14 cellular contexts compared by ENCODE assay signal in the genomic region with DNA sequence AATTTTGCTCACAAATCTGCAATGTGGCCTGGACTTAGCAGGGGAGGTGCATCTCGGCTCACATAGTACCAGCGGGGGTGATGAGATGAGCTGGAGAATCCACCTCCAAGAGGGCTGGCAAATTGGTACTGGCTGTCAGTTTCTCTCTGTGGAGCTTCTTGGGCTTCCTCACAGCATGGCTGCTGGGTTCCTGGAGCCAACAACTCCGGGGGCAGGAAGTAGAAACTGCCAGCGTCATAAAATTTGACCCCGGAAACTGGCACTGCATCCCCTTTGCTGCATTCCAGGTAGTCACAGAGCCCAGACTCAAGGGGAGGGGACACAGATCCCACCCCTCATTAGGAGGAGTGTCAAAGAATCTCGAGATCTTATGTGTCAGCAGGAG. TPM values are rescaled to one million over a fixed set of nuclear protein-coding genes. Genes with fewer than 3 reads are reported as not detected.
DNase-seq lines count a peak whose midpoint lies in the region; ATAC-seq and TF ChIP-seq lines count a peak whose summit lies in the region.
"Had no signal": no experiment of that assay in that cellular context is flagged by ENCODE, and none has a peak within 500 bp of the region (broad histone marks: within the 10 kb centered on the region; RNA-seq: fewer than 3 reads in every experiment).

No MANE protein-coding gene starts in this region.

- no peaks in the 10 kb centered on the region for H3K36me3 ChIP-seq in CD4-positive, alpha-beta memory T cell (ENCODE audit: insufficient read depth, low read length)
- H3K36me3 ChIP-seq in KMS-11 (ENCODE audit: insufficient read depth): no peaks in the 10 kb centered on the region
- H3K36me3 ChIP-seq in colonic mucosa: no peaks in the 10 kb centered on the region
- no peaks in the 10 kb centered on the region for H3K36me3 ChIP-seq in neutrophil
- no peaks in the 10 kb centered on the region for H3K36me3 ChIP-seq in BE2C
- no peaks in the 10 kb centered on the region for H3K36me3 ChIP-seq in H7 (replicated peaks; ENCODE audit: control insufficient read depth, insufficient read depth, low read length)
- H3K36me3 ChIP-seq: right atrium auricular region, suprapubic skin had no signal

- POLR2A ChIA-PET in CD4-positive, alpha-beta memory T cell (lab: Charles Lee; ENCODE audit: partially characterized antibody): interaction anchor here (1.2 to 50.6 kb wide), 7 partner anchors 11 to 288 kb away, joined by 3 to 1713 read pairs (median 9); partner anchors contain the start of gene TNFRSF1B

- no peaks in the 10 kb centered on the region for H3K27me3 Mint-ChIP-seq in CD4-positive, alpha-beta memory T cell

- no peak overlapping the region for H3K9ac ChIP-seq in KMS-11
- H3K9ac ChIP-seq in colonic mucosa (ENCODE audit: low read depth in 2 of 2, low read length in 2 of 2): no peak overlapping the region

- peak overlapping the region; percentile 92 to 99 (median 97) for H3K27ac Mint-ChIP-seq in CD4-positive, alpha-beta memory T cell

- no peaks in the 10 kb centered on the region for H3K36me3 Mint-ChIP-seq in CD4-positive, alpha-beta memory T cell

- ATAC-seq in HG03521 (IDR thresholded peaks at IDR 0.05; ENCODE audit: unreplicated experiment) (no peak), GM18861 (IDR thresholded peaks at IDR 0.05; ENCODE audit: unreplicated experiment) (no peak)

- H3K27me3 ChIP-seq in CD4-positive, alpha-beta memory T cell (ENCODE audit: insufficient read depth, low read length): no peaks in the 10 kb centered on the region
- H3K27me3 ChIP-seq in KMS-11 (ENCODE audit: insufficient read depth, low read depth) (no peaks in the 10 kb centered on the region), colonic mucosa (no peaks in the 10 kb centered on the region), neutrophil (no peaks in the 10 kb centered on the region), BE2C (no peaks in the 10 kb centered on the region), H7 (ENCODE audit: control insufficient read depth, insufficient read depth, low read length) (no peaks in the 10 kb centered on the region; the same call in 1 of the 2 replicates)
- H3K27me3 ChIP-seq: right atrium auricular region, suprapubic skin had no signal

- intact Hi-C loops in CD4-positive, alpha-beta memory T cell (cut with micrococcal nuclease): loop anchor here (1.0 kb wide), 2 partner anchors 9 to 17 kb away; partner anchors contain the start of gene TNFRSF1B
- intact Hi-C loops in colonic mucosa (cut with DNase I): no loop called here

- peak overlapping the region; percentile 91 for H3K4me2 ChIP-seq in KMS-11

- H3K9me3 Mint-ChIP-seq in CD4-positive, alpha-beta memory T cell: peaks cover 0 to 7% (median 0%) of the 10 kb centered on the region in 8 donors

- peak overlapping the region; percentile 51 for H3K27ac ChIP-seq in CD4-positive, alpha-beta memory T cell (ENCODE audit: low read depth, low read length)
- peak overlapping the region; percentile 78; the same call in 1 of the 2 replicates for H3K27ac ChIP-seq in KMS-11
- H3K27ac ChIP-seq in colonic mucosa: peak overlapping the region; percentile 56
- H3K27ac ChIP-seq in neutrophil: peak overlapping the region; percentile 100
- H3K27ac ChIP-seq: right atrium auricular region, suprapubic skin had no signal

- peaks cover 63 to 94% (median 76%) of the 10 kb centered on the region in 4 donors for H3K4me1 Mint-ChIP-seq in CD4-positive, alpha-beta memory T cell

- CTCF ChIA-PET in CD4-positive, alpha-beta memory T cell (lab: Charles Lee; ENCODE audit: partially characterized antibody): interaction anchor here (0.9 to 8.5 kb wide), 12 partner anchors 8 to 61 kb away, joined by 3 to 79 read pairs (median 10); no protein-coding TSS in a partner anchor

- 0 out of 2 replicates have a peak, but pooled peaks cover 4% of the 10 kb centered on the region for H3K79me2 ChIP-seq in KMS-11 (ENCODE audit: insufficient read depth, low read depth)

- H3K4me3 ChIP-seq in CD4-positive, alpha-beta memory T cell (ENCODE audit: low read length in 2 of 2): peak overlapping the region; percentile 15 to 20
- H3K4me3 ChIP-seq in KMS-11 (IDR thresholded peaks at IDR 0.05; ENCODE audit: insufficient read depth, low read depth, low read length) (no peak overlapping the region), colonic mucosa (no peak overlapping the region), neutrophil (ENCODE audit: low read depth in 1 of 2, low read length in 1 of 2) (peak overlapping the region; percentile 49), BE2C (ENCODE audit: low read depth, low read length) (no peak overlapping the region), H7 (ENCODE audit: insufficient read depth, low read depth, low read length) (no peak overlapping the region)
- H3K4me3 ChIP-seq: right atrium auricular region, suprapubic skin had no signal

- no peak for TF ChIP-seq CTCF in KMS-11 (conservative IDR thresholded peaks at IDR 0.05; ENCODE audit: low read depth, low read length)
- no peak for TF ChIP-seq CTCF in colonic mucosa (IDR thresholded peaks at IDR 0.05)
- no peak for TF ChIP-seq CTCF in neutrophil (IDR thresholded peaks at IDR 0.05)
- TF ChIP-seq CTCF in BE2C (IDR thresholded peaks at IDR 0.05; ENCODE audit: low read depth, low read length): no peak

- H3K9me3 ChIP-seq in CD4-positive, alpha-beta memory T cell (ENCODE audit: control insufficient read depth in 1 of 2, low read length in 2 of 2): no peaks in the 10 kb centered on the region
- H3K9me3 ChIP-seq in colonic mucosa (no peaks in the 10 kb centered on the region), neutrophil (no peaks in the 10 kb centered on the region), BE2C (no peaks in the 10 kb centered on the region)

- no peak for DNase-seq in CD4-positive, alpha-beta memory T cell
- no peak for DNase-seq in colonic mucosa
- no peak for DNase-seq in BE2C
- no peak for DNase-seq in H7
- DNase-seq: effector CD8-positive, alpha-beta T cell; NCI-H1694 treated with DMSO at 0.1 percent for 48 hours; NCI-H526 had no signal

- peak overlapping the region in 6 of 8 donors; percentile 55 to 89 (median 82) for H3K4me3 Mint-ChIP-seq in CD4-positive, alpha-beta memory T cell

- peaks cover 96% of the 10 kb centered on the region for H3K4me1 ChIP-seq in CD4-positive, alpha-beta memory T cell (ENCODE audit: insufficient read depth, low read length)
- H3K4me1 ChIP-seq in KMS-11 (ENCODE audit: low read depth, poor library complexity, severe bottlenecking): peaks cover 50% of the 10 kb centered on the region
- H3K4me1 ChIP-seq in colonic mucosa: peaks cover 23% of the 10 kb centered on the region
- H3K4me1 ChIP-seq in neutrophil (ENCODE audit: control insufficient read depth in 1 of 2, insufficient read depth in 1 of 2, low read depth in 1 of 2, low read length in 1 of 2): peaks cover 97 to 100% of the 10 kb centered on the region in 2 experiments
- H3K4me1 ChIP-seq in BE2C: no peaks in the 10 kb centered on the region

- no peaks in the 10 kb centered on the region for H4K20me1 ChIP-seq in KMS-11 (ENCODE audit: insufficient read depth)

- no peak overlapping the region for H2AFZ ChIP-seq in KMS-11 (ENCODE audit: low read depth)

RNA-seq across cellular contexts. Expression of gene TNFRSF1B, which starts 17.0 kb away (rescaled TPM):
- total RNA-seq in CD4-positive, alpha-beta memory T cell: 100 to 1,000 TPM; 111 TPM
- 100 to 1,000 TPM; 150 to 201 TPM for polyA plus RNA-seq in CD4-positive, alpha-beta memory T cell
- 10 to 100 TPM; 27.2 to 28.1 TPM for total RNA-seq in colonic mucosa
- 0.77 TPM for polyA plus RNA-seq in BE2C (2012; ENCODE audit: insufficient read depth, insufficient read length, low read depth)
- total RNA-seq in H7 (2014; rRNA removed; shearing (Covaris generic)): 1.3 and 2.4 TPM in 2 replicates
- total RNA-seq: RPMI7951 had no signal

Comparison
In these comparisons a context has a peak if more than half of its experiments do, and no peak if none do; other contexts are left out.
1. H3K4me3 ChIP-seq: peak in CD4-positive, alpha-beta memory T cell (2 of 2) and neutrophil (2 of 2); none in KMS-11 (single experiment), colonic mucosa (single experiment), BE2C (single experiment) and H7 (single experiment).
2. Peak in every context shown above with its lines, with median percentiles within 50 percentile points of each other: H3K27ac ChIP-seq.